8 cellular contexts compared by ENCODE assay signal in genomic region chr14:94129111-94129757, GRCh38. TPM values are rescaled to one million over a fixed set of nuclear protein-coding genes. Genes with fewer than 3 reads are reported as not detected.
DNase-seq lines count a peak whose midpoint lies in the region; ATAC-seq and TF ChIP-seq lines count a peak whose summit lies in the region.

Gene IFI27L2 (minus strand): TSS chr14:94129604. CDS start chr14:94129564, 40 bp downstream.

- peak within 1 kb of the TSS; percentile 88 for H3K4me3 ChIP-seq in ACC112 (ENCODE audit: low read depth, low read length)

- H3K27me3 ChIP-seq in ACC112 (ENCODE audit: insufficient read depth, low read length): no peaks in the 10 kb centered on the region

- peak within 1 kb of the TSS; percentile 87 for H2AFZ ChIP-seq in ACC112 (ENCODE audit: low read length, unreplicated experiment)

- H3K4me1 ChIP-seq in ACC112 (ENCODE audit: control insufficient read depth, insufficient read depth, low read length, unreplicated experiment): peaks cover 7% of the 10 kb centered on the region

- ATAC-seq in HG03064 (IDR thresholded peaks at IDR 0.05; ENCODE audit: low read depth, unreplicated experiment): peak; percentile 92

- H3K4me3 Mint-ChIP-seq in chondrocyte (ENCODE audit: unreplicated experiment): peak within 1 kb of the TSS; percentile 81

- H3K27ac Mint-ChIP-seq in chondrocyte (ENCODE audit: unreplicated experiment): peak within 1 kb of the TSS; percentile 70

- H3K4me1 Mint-ChIP-seq in chondrocyte (ENCODE audit: low read depth): peaks cover 15% of the 10 kb centered on the region

- no peaks in the 10 kb centered on the region for H3K36me3 ChIP-seq in ACC112 (ENCODE audit: insufficient read depth, low read length)

- H3K9me3 Mint-ChIP-seq in chondrocyte (ENCODE audit: low read depth): no peaks in the 10 kb centered on the region

- DNase-seq in NCI-H345 treated with DMSO at 0.1 percent for 48 hours (lab: John Stamatoyannopoulos, UW; ENCODE audit: unreplicated experiment): peak; percentile 73
- peak; percentile 52 to 66 for DNase-seq in activated CD4-positive, alpha-beta T cell treated with anti-CD3 and anti-CD28 coated beads for 24 hours (ENCODE audit: low read depth in 2 of 2)
- no peak for DNase-seq in chondrocyte (ENCODE audit: low spot score)
- DNase-seq in kidney tubule cell (ENCODE audit: low spot score): peak; percentile 76
- peak; percentile 12 to 31 for DNase-seq in stimulated activated CD4-positive, alpha-beta T cell treated with anti-CD3 and anti-CD28 coated beads, Interleukin-1b, Interleukin-23, amount 100 ng/mL, for 1 hour (ENCODE audit: low read depth in 2 of 2)

- H3K36me3 Mint-ChIP-seq in chondrocyte (ENCODE audit: low read depth): peaks cover 3% of the 10 kb centered on the region

- peak; percentile 70 for TF ChIP-seq POLR2A in GM18526 (IDR thresholded peaks at IDR 0.05; ENCODE audit: extremely low read depth, insufficient read length)

- peaks cover 4% of the 10 kb centered on the region for H3K79me2 ChIP-seq in ACC112 (ENCODE audit: control insufficient read depth, insufficient read depth, low read length, unreplicated experiment)

- peaks cover under 1% of the 10 kb centered on the region for H3K27me3 Mint-ChIP-seq in chondrocyte (ENCODE audit: low read depth)

- H3K27ac ChIP-seq in ACC112 (ENCODE audit: low read depth, low read length): peak within 1 kb of the TSS; percentile 39

- TF ChIP-seq CTCF in chondrocyte (IDR thresholded peaks at IDR 0.05): peak; percentile 72

RNA-seq across cellular contexts. Expression of gene IFI27L2, which starts in this region (rescaled TPM):
- 36.0 to 71.8 TPM (median 66.8 TPM) in 3 replicates for total RNA-seq in chondrocyte
